In the genomic region with DNA sequence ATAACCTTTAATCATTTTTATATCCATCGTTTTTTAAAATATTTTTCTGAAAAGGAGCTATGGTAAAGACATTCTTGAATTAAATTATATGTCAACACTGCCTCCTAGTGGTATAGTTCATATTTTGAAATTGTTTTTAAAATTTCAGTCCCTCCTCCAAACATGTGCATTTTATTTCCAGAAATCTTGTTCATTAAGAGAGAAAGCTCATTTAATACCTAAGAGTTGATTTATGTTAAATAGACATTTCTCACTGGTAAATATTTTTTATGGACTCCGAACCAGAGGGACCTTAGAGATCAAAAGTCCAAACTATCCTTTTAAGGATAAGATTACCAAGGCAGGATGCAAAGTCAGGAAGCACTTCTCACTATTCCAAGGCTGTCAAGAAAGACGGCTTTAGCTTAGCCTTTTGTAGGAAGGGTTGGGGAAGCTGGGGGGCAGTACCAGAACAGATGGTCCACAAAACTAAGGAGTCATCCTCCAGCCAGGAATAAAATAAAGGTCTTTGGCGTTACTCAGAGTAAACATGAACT, we compare ENCODE assay signal across 8 cellular contexts. TPM values are rescaled to one million over a fixed set of nuclear protein-coding genes. Genes with fewer than 3 reads are reported as not detected.
A peak's percentile ranks its signal among the peaks of the same experiment; 100 is the strongest.
DNase-seq lines count a peak whose midpoint lies in the region; ATAC-seq and TF ChIP-seq lines count a peak whose summit lies in the region.

No MANE protein-coding gene starts in this region.

- H3K27me3 Mint-ChIP-seq in GM23338 (ENCODE audit: insufficient read depth, low read depth, poor library complexity), result peaks cover 2% of the 10 kb centered on the region

- peaks cover 22% of the 10 kb centered on the region for H3K4me1 Mint-ChIP-seq in GM23338

- no peaks in the 10 kb centered on the region for H3K36me3 Mint-ChIP-seq in GM23338 (ENCODE audit: low read depth)

- CTCF ChIA-PET in AG04449 (lab: Yijun Ruan, JAX), result interaction anchor here (0.6 to 15.9 kb wide), 97 partner anchors 10 to 1174 kb away, joined by 3 to 648 read pairs (median 4); partner anchors contain the start of genes ARSB, BHMT2, DMGDH and HOMER1

- no peaks in the 10 kb centered on the region for H3K9me3 Mint-ChIP-seq in GM23338

- H3K9me3 ChIP-seq in OCI-LY1 (ENCODE audit: low read length), result no peaks in the 10 kb centered on the region

- H4K20me1 ChIP-seq in GM23338 (replicated peaks; ENCODE audit: insufficient read depth) (no peaks in the 10 kb centered on the region), OCI-LY1 (ENCODE audit: insufficient read depth, low read length) (no peaks in the 10 kb centered on the region)

- no peak overlapping the region for H3K9ac ChIP-seq in OCI-LY1 (ENCODE audit: low read length)

- no peaks in the 10 kb centered on the region for H3K36me3 ChIP-seq in GM23338 (ENCODE audit: insufficient read depth)
- H3K36me3 ChIP-seq in OCI-LY1 (ENCODE audit: insufficient read depth, low read length), result no peaks in the 10 kb centered on the region

- H3K4me3 Mint-ChIP-seq in GM23338, result peak overlapping the region; percentile 80

- H3F3A ChIP-seq in GM23338 (replicated peaks; ENCODE audit: low read depth) (0 out of 2 replicates have a peak, but pooled peaks cover 2% of the 10 kb centered on the region), OCI-LY1 (ENCODE audit: insufficient read depth, low read length) (no peaks in the 10 kb centered on the region)

- no peak overlapping the region; the same call in 1 of the 2 replicates for H2AFZ ChIP-seq in GM23338
- no peak overlapping the region for H2AFZ ChIP-seq in OCI-LY1 (ENCODE audit: low read length)

- POLR2A ChIA-PET in AG04449 (lab: Yijun Ruan, JAX), result interaction anchor here (1.1 kb wide), 1 partner anchor 148 kb away, joined by 4 read pairs; the partner anchor contains the start of gene ARSB

- H3K27me3 ChIP-seq in GM23338 (ENCODE audit: insufficient read depth) (no peaks in the 10 kb centered on the region), OCI-LY1 (ENCODE audit: insufficient read depth, low read length) (no peaks in the 10 kb centered on the region)

- peaks cover 20% of the 10 kb centered on the region for H3K4me1 ChIP-seq in GM23338 (ENCODE audit: insufficient read depth)
- H3K4me1 ChIP-seq in OCI-LY1 (ENCODE audit: insufficient read depth, low read length, severe bottlenecking), result peaks cover 3% of the 10 kb centered on the region

- no peaks in the 10 kb centered on the region; the same call in 1 of the 2 replicates for H3K9me2 ChIP-seq in GM23338 (ENCODE audit: insufficient read depth)
- no peaks in the 10 kb centered on the region for H3K9me2 ChIP-seq in OCI-LY1 (ENCODE audit: low read depth, low read length)

- H3K4me2 ChIP-seq in GM23338, result peak overlapping the region; percentile 60
- H3K4me2 ChIP-seq in OCI-LY1 (ENCODE audit: low read length), result no peak overlapping the region

- peak overlapping the region; percentile 99 for H3K27ac Mint-ChIP-seq in GM23338

- DNase-seq in AG04449 (ENCODE audit: low read depth, low spot score) (no peak), GM23338 (ENCODE audit: low spot score) (peak; percentile 71), kidney tubule cell (ENCODE audit: low spot score) (peak; percentile 71), superior temporal gyrus (ENCODE audit: extremely low spot score) (peak; percentile 88)
- DNase-seq in central memory CD4-positive, alpha-beta T cell, result peak; percentile 21

- H3K27ac ChIP-seq in GM23338 (ENCODE audit: low read depth) (no peak overlapping the region), OCI-LY1 (ENCODE audit: low read depth, low read length, poor library complexity, severe bottlenecking) (no peak overlapping the region)

- ATAC-seq in GM23338, result peak; percentile 13; the same call in 2 of the 3 replicates
- ATAC-seq in HG03196 (IDR thresholded peaks at IDR 0.05; ENCODE audit: unreplicated experiment), result no peak
- no peak for ATAC-seq in HG03571 (IDR thresholded peaks at IDR 0.05; ENCODE audit: unreplicated experiment)

- H3K4me3 ChIP-seq in AG04449 (ENCODE audit: low read depth, low read length) (peak overlapping the region; percentile 52), GM23338 (peak overlapping the region; percentile 41; the same call in 1 of the 2 replicates), OCI-LY1 (ENCODE audit: low read depth, low read length, poor library complexity, severe bottlenecking) (no peak overlapping the region)

- H3K79me2 ChIP-seq in GM23338 (replicated peaks; ENCODE audit: insufficient read depth) (no peaks in the 10 kb centered on the region), OCI-LY1 (ENCODE audit: insufficient read depth, low read length) (no peaks in the 10 kb centered on the region)

- TF ChIP-seq CTCF in AG04449 (IDR thresholded peaks at IDR 0.05; ENCODE audit: insufficient read depth, low read length, missing control alignments), result no peak
- peak in 1 of 2 experiments; percentile 70; a peak in 3 of 4 replicates for TF ChIP-seq CTCF in GM23338 (conservative IDR thresholded peaks at IDR 0.05; ENCODE audit: low read depth in 2 of 2)
- peak; percentile 22; the same call in 1 of the 2 replicates for TF ChIP-seq CTCF in OCI-LY1 (IDR thresholded peaks at IDR 0.05; ENCODE audit: low read length)

TF ChIP-seq in GM23338, 12 proteins besides CTCF, POLR2A, EP300 and RAD21:
- no peak for TF ChIP-seq ZNF114 (CRISPR knock-in tag; IDR thresholded peaks at IDR 0.05)
- TF ChIP-seq REST (IDR thresholded peaks at IDR 0.05; ENCODE audit: unreplicated experiment), result no peak
- no peak for TF ChIP-seq NANOG (IDR thresholded peaks at IDR 0.05; ENCODE audit: borderline replicate concordance)
- no peak for TF ChIP-seq STAT1 (IDR thresholded peaks at IDR 0.05; ENCODE audit: unreplicated experiment)
- no peak for TF ChIP-seq CREB1 (CRISPR knock-in tag; IDR thresholded peaks at IDR 0.05; ENCODE audit: low read depth)
- no peak for TF ChIP-seq ETS1 (IDR thresholded peaks at IDR 0.05)
- TF ChIP-seq EZH2phosphoT487 (IDR thresholded peaks at IDR 0.05; ENCODE audit: unreplicated experiment), result no peak

RNA-seq across cellular contexts. Expression of gene BHMT, which starts 21.6 kb away (rescaled TPM):
- 2.3 and 4.2 TPM in 2 replicates for total RNA-seq in GM23338 (2014; rRNA removed; shearing (Covaris generic))
- 1.4 and 2.6 TPM in 2 replicates for polyA plus RNA-seq in GM23338 (2016; fragmentation: Nextera tagmentation; extraction: Ambion mirVana)
